14 cellular contexts compared by ENCODE assay signal in the genomic region with DNA sequence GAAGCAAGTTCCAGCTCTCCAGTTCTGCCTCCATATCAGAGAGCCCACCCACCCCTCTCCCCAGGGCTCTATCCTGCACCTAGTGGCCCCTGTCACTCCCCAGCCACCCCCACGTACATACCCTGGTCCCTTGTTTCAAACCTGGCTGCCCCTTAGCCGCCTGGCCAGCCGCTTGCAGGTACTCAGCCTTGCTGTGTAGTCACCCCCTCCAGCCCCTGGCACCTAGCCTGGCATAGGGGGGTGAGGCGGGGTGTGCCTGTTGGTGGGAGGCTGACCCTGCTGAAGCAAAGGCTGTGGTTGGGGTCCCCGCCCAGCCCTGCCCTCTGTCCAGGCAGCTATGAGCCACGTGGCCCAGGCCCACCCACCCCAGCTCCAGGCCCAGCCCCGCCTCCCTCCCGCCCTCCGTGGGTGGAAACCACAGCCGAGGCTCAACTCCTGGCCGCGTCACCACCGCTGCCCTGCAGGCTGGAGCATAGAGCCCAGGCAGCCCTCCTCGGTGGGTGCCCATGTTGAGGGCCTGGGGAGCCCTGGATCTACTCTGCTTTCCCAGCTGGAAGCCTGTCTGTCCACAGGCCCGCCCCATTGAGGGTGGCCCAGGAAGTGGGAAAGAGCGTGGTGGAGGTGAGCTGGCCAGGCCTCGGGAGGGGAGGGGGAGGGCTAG. TPM values are rescaled to one million over a fixed set of nuclear protein-coding genes. Genes with fewer than 3 reads are reported as not detected.
A peak's percentile ranks its signal among the peaks of the same experiment; 100 is the strongest.
DNase-seq lines count a peak whose midpoint lies in the region; ATAC-seq and TF ChIP-seq lines count a peak whose summit lies in the region.
"Had no signal": no experiment of that assay in that cellular context is flagged by ENCODE, and none has a peak within 500 bp of the region (broad histone marks: within the 10 kb centered on the region; RNA-seq: fewer than 3 reads in every experiment).

No MANE protein-coding gene starts in this region.

- H3K27ac ChIP-seq in RWPE1, result peak overlapping the region; percentile 61

- DNase-seq in Caki2 (ENCODE audit: low read depth) (peak; percentile 25), RWPE1 (ENCODE audit: low spot score) (no peak), glomerular visceral epithelial cell (ENCODE audit: extremely low spot score) (peak; percentile 39), sciatic nerve (ENCODE audit: low spot score) (no peak), cortex of kidney (lab: John Stamatoyannopoulos, UW) (no peak), NCI-H2196 (lab: John Stamatoyannopoulos, UW; ENCODE audit: unreplicated experiment) (no peak), NCI-H1436 (lab: John Stamatoyannopoulos, UW) (no peak)
- DNase-seq: activated gamma-delta T cell; DMS79 treated with DMSO at 0.1 percent for 48 hours; effector CD4-positive, alpha-beta T cell; NCI-H1048; OCI-M1 had no signal

- intact Hi-C loops in sciatic nerve (cut with DNase I), result no loop called here

- in situ Hi-C loops in Caki2 (cut with HindIII; ENCODE audit: low pct_unique_long_range_greater_than_20kb, low sequenced_read_pairs), result no loop called here

- POLR2A ChIA-PET in RWPE1 (lab: Yijun Ruan, JAX; ENCODE audit: low non-redundant PET), result no interaction called here

- peak; percentile 42 for ATAC-seq in sciatic nerve
- ATAC-seq in HG03135 (IDR thresholded peaks at IDR 0.05; ENCODE audit: unreplicated experiment), result no peak

- CTCF ChIA-PET in RWPE1 (lab: Yijun Ruan, JAX), result interaction anchor here (1.1 kb wide), 1 partner anchor 34 kb away, joined by 4 read pairs; no protein-coding TSS in a partner anchor

- TF ChIP-seq CTCF in RWPE1 (conservative IDR thresholded peaks at IDR 0.05; ENCODE audit: low read depth), result no peak

RNA-seq across cellular contexts. Expression of gene PAK4, which starts 30.8 kb away (rescaled TPM):
- total RNA-seq in Caki2 (2014; rRNA removed; shearing (Covaris generic); ENCODE audit: low replicate concordance), result 23.1 and 28.0 TPM in 2 replicates
- 43.5 TPM for total RNA-seq in sciatic nerve

RNA-seq across cellular contexts. Expression of gene NCCRP1, which starts 40.4 kb away (rescaled TPM):
- not detected in 2 replicates for total RNA-seq in Caki2 (2014; rRNA removed; shearing (Covaris generic); ENCODE audit: low replicate concordance)
- total RNA-seq in sciatic nerve, result not detected

RNA-seq across cellular contexts. Expression of gene SYCN, which starts 47.7 kb away (rescaled TPM):
- total RNA-seq in Caki2 (2014; rRNA removed; shearing (Covaris generic); ENCODE audit: low replicate concordance), result not detected in 2 replicates
- not detected for total RNA-seq in sciatic nerve
- total RNA-seq: renal cortical epithelial cell had no signal

Comparison
In these comparisons a context has a peak if more than half of its experiments do, and no peak if none do; other contexts are left out.
1. DNase-seq: peak in Caki2 (single experiment) and glomerular visceral epithelial cell (single experiment); none in RWPE1 (single experiment), sciatic nerve (single experiment), cortex of kidney (single experiment), NCI-H2196 (single experiment) and NCI-H1436 (single experiment).